In the genomic region with DNA sequence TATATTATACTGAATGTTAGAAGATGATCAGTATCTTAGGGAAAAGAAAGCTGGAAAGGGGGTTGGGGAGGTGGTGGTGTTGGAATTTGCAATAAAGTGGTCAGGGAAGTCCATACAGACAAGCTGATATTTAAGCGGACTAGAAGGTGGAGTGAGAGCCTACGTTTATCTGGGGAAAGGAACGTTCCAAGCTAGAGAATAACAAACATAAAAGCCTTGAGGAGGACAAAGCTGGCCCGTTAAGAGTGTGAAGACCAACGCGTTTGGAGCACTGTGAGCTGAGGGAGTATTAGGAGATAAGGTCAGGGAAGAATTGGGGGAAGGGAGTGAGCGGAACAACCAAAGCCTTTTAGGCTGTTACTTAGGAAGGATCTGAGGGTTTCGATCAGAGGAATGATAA, we compare ENCODE assay signal across 9 cellular contexts. TPM values are rescaled to one million over a fixed set of nuclear protein-coding genes. Genes with fewer than 3 reads are reported as not detected.
A peak's percentile ranks its signal among the peaks of the same experiment; 100 is the strongest.
DNase-seq lines count a peak whose midpoint lies in the region; ATAC-seq and TF ChIP-seq lines count a peak whose summit lies in the region.
"Had no signal": no experiment of that assay in that cellular context is flagged by ENCODE, and none has a peak within 500 bp of the region (broad histone marks: within the 10 kb centered on the region; RNA-seq: fewer than 3 reads in every experiment).

No MANE protein-coding gene starts in this region.

- intact Hi-C loops in thyroid gland (cut with DNase I): no loop called here

- no peaks in the 10 kb centered on the region for H3K9me3 Mint-ChIP-seq in activated CD8-positive, alpha-beta memory T cell treated with anti-CD3 and anti-CD28 coated beads, Interleukin-2, amount 10 ng/mL, durations not matched to agents 7 days and 5 days (ENCODE audit: low read depth)
- no peaks in the 10 kb centered on the region for H3K9me3 Mint-ChIP-seq in activated naive CD8-positive, alpha-beta T cell treated with anti-CD3 and anti-CD28 coated beads, Interleukin-2, amount 50 U/mL, for 24 hours

- peaks cover 39% of the 10 kb centered on the region for H3K36me3 Mint-ChIP-seq in activated CD8-positive, alpha-beta memory T cell treated with anti-CD3 and anti-CD28 coated beads, Interleukin-2, amount 10 ng/mL, durations not matched to agents 7 days and 5 days
- peaks cover 56% of the 10 kb centered on the region for H3K36me3 Mint-ChIP-seq in activated naive CD8-positive, alpha-beta T cell treated with anti-CD3 and anti-CD28 coated beads, Interleukin-2, amount 50 U/mL, for 24 hours (ENCODE audit: low read depth)

- peaks cover 18 to 26% of the 10 kb centered on the region in 2 donors for H3K4me1 ChIP-seq in thyroid gland

- H3K27me3 Mint-ChIP-seq in activated CD8-positive, alpha-beta memory T cell treated with anti-CD3 and anti-CD28 coated beads, Interleukin-2, amount 10 ng/mL, durations not matched to agents 7 days and 5 days: no peaks in the 10 kb centered on the region
- H3K27me3 Mint-ChIP-seq in activated naive CD8-positive, alpha-beta T cell treated with anti-CD3 and anti-CD28 coated beads, Interleukin-2, amount 50 U/mL, for 24 hours: peaks cover 5% of the 10 kb centered on the region

- no peak for TF ChIP-seq POLR2A in thyroid gland (IDR thresholded peaks at IDR 0.05)

- DNase-seq in activated CD8-positive, alpha-beta memory T cell treated with anti-CD3 and anti-CD28 coated beads, Interleukin-2, amount 10 ng/mL, durations not matched to agents 7 days and 5 days: no peak
- DNase-seq in activated CD8-positive, alpha-beta memory T cell treated with anti-CD3 and anti-CD28 coated beads, Interleukin-2, amount 50 U/mL, for 48 hours: no peak
- no peak for DNase-seq in activated naive CD8-positive, alpha-beta T cell treated with anti-CD3 and anti-CD28 coated beads, Interleukin-2, amount 50 U/mL, for 24 hours
- DNase-seq in kidney epithelial cell (ENCODE audit: low read depth): no peak
- DNase-seq in thyroid gland: no peak
- no peak for DNase-seq in amniotic stem cell (lab: John Stamatoyannopoulos, UW)
- DNase-seq: DMS79 had no signal

- ATAC-seq in activated CD8-positive, alpha-beta memory T cell treated with anti-CD3 and anti-CD28 coated beads, Interleukin-2, amount 10 ng/mL, durations not matched to agents 7 days and 5 days: no peak
- ATAC-seq in activated naive CD8-positive, alpha-beta T cell treated with anti-CD3 and anti-CD28 coated beads, Interleukin-2, amount 50 U/mL, for 24 hours: no peak
- ATAC-seq in GM18861 (IDR thresholded peaks at IDR 0.05; ENCODE audit: unreplicated experiment) (no peak), HG03442 (IDR thresholded peaks at IDR 0.05; ENCODE audit: unreplicated experiment) (no peak)

- WGBS in thyroid gland, 2 donors: 30% methylated on average over 8 of the region's 8 CpGs

- no peak overlapping the region for H3K27ac ChIP-seq in thyroid gland

- TF ChIP-seq CTCF in kidney epithelial cell (IDR thresholded peaks at IDR 0.05; ENCODE audit: insufficient read depth, low read length, poor library complexity, severe bottlenecking) (no peak), thyroid gland (IDR thresholded peaks at IDR 0.05) (no peak)

- H3K4me1 Mint-ChIP-seq in activated CD8-positive, alpha-beta memory T cell treated with anti-CD3 and anti-CD28 coated beads, Interleukin-2, amount 10 ng/mL, durations not matched to agents 7 days and 5 days: peaks cover 52% of the 10 kb centered on the region
- peaks cover 66% of the 10 kb centered on the region for H3K4me1 Mint-ChIP-seq in activated naive CD8-positive, alpha-beta T cell treated with anti-CD3 and anti-CD28 coated beads, Interleukin-2, amount 50 U/mL, for 24 hours

- H3K27me3 ChIP-seq in kidney epithelial cell (ENCODE audit: control insufficient read depth, insufficient read depth, low read length) (no peaks in the 10 kb centered on the region), thyroid gland (no peaks in the 10 kb centered on the region)

- peak overlapping the region; percentile 99 for H3K27ac Mint-ChIP-seq in activated CD8-positive, alpha-beta memory T cell treated with anti-CD3 and anti-CD28 coated beads, Interleukin-2, amount 10 ng/mL, durations not matched to agents 7 days and 5 days
- H3K27ac Mint-ChIP-seq in activated naive CD8-positive, alpha-beta T cell treated with anti-CD3 and anti-CD28 coated beads, Interleukin-2, amount 50 U/mL, for 24 hours: no peak overlapping the region

- peak overlapping the region; percentile 64 for H3K4me3 ChIP-seq in kidney epithelial cell (ENCODE audit: low read depth, low read length)
- H3K4me3 ChIP-seq in thyroid gland (replicated peaks in 1 of 3): peak overlapping the region; percentile 68 to 83 (median 75)

- H3K36me3 ChIP-seq in kidney epithelial cell (ENCODE audit: control insufficient read depth, insufficient read depth, low read length) (no peaks in the 10 kb centered on the region), thyroid gland (no peaks in the 10 kb centered on the region)

- H3K4me3 Mint-ChIP-seq in activated CD8-positive, alpha-beta memory T cell treated with anti-CD3 and anti-CD28 coated beads, Interleukin-2, amount 10 ng/mL, durations not matched to agents 7 days and 5 days: peak overlapping the region; percentile 97
- H3K4me3 Mint-ChIP-seq in activated naive CD8-positive, alpha-beta T cell treated with anti-CD3 and anti-CD28 coated beads, Interleukin-2, amount 50 U/mL, for 24 hours: peak overlapping the region; percentile 98

- CTCF ChIA-PET in activated CD8-positive, alpha-beta memory T cell treated with anti-CD3 and anti-CD28 coated beads, Interleukin-2, amount 10 ng/mL, durations not matched to agents 7 days and 5 days (lab: Charles Lee): interaction anchor here (0.7 to 4.2 kb wide), 11 partner anchors 9 to 77 kb away, joined by 3 to 23 read pairs (median 4); no protein-coding TSS in a partner anchor

- H3K9me3 ChIP-seq in thyroid gland: no peaks in the 10 kb centered on the region

RNA-seq across cellular contexts. Expression of a gene that starts 1.4 kb away (rescaled TPM):
- total RNA-seq in activated CD8-positive, alpha-beta memory T cell treated with anti-CD3 and anti-CD28 coated beads, Interleukin-2, amount 10 ng/mL, durations not matched to agents 7 days and 5 days: 100 to 1,000 TPM; 121 to 123 TPM
- total RNA-seq in kidney epithelial cell (55.1 and 55.7 TPM in 2 replicates), thyroid gland (100 to 1,000 TPM in 1 of 4 donors, 10 to 100 TPM in 3; 76.3 to 138 (median 89.1) TPM)

RNA-seq across cellular contexts. Expression of a gene that starts 2.0 kb away (rescaled TPM):
- 10 to 100 TPM; 55.7 to 71.1 TPM for total RNA-seq in activated CD8-positive, alpha-beta memory T cell treated with anti-CD3 and anti-CD28 coated beads, Interleukin-2, amount 10 ng/mL, durations not matched to agents 7 days and 5 days
- 39.3 and 49.3 TPM in 2 replicates for total RNA-seq in kidney epithelial cell
- 100 to 1,000 TPM in 1 of 4 donors, 10 to 100 TPM in 3; 69.4 to 120 (median 85.1) TPM for total RNA-seq in thyroid gland

RNA-seq across cellular contexts. Expression of a gene that starts 33.8 kb away (rescaled TPM):
- total RNA-seq in activated CD8-positive, alpha-beta memory T cell treated with anti-CD3 and anti-CD28 coated beads, Interleukin-2, amount 10 ng/mL, durations not matched to agents 7 days and 5 days: 10 to 100 TPM; 59.9 to 76.8 TPM
- total RNA-seq in kidney epithelial cell: 17.2 and 18.6 TPM in 2 replicates
- total RNA-seq in thyroid gland: 10 to 100 TPM; 28.6 to 44.6 (median 32.2) TPM

RNA-seq across cellular contexts. Expression of a gene that starts 51.8 kb away (rescaled TPM):
- total RNA-seq in activated CD8-positive, alpha-beta memory T cell treated with anti-CD3 and anti-CD28 coated beads, Interleukin-2, amount 10 ng/mL, durations not matched to agents 7 days and 5 days: 100 to 1,000 TPM; 157 to 195 TPM
- total RNA-seq in kidney epithelial cell: 64.8 and 77.6 TPM in 2 replicates
- 10 to 100 TPM; 79.1 to 98.3 (median 86.4) TPM for total RNA-seq in thyroid gland

RNA-seq across cellular contexts. Expression of a gene that starts 52.0 kb away (rescaled TPM):
- total RNA-seq in activated CD8-positive, alpha-beta memory T cell treated with anti-CD3 and anti-CD28 coated beads, Interleukin-2, amount 10 ng/mL, durations not matched to agents 7 days and 5 days: 10 to 100 TPM; 58.9 to 71.7 TPM
- total RNA-seq in kidney epithelial cell (52.1 and 54.5 TPM in 2 replicates), thyroid gland (10 to 100 TPM; 37.8 to 64.7 (median 47.2) TPM)
